ENCODE assay signal across 9 cellular contexts in genomic region chr7:32501522-32501921, GRCh38.
A peak's percentile ranks its signal among the peaks of the same experiment; 100 is the strongest.
DNase-seq lines count a peak whose midpoint lies in the region; ATAC-seq, FAIRE-seq and TF ChIP-seq lines count a peak whose summit lies in the region.
"Had no signal": no experiment of that assay in that cellular context is flagged by ENCODE, and none has a peak within 500 bp of the region (broad histone marks: within the 10 kb centered on the region; RNA-seq: fewer than 3 reads in every experiment).

No MANE protein-coding gene starts in this region.

- TF ChIP-seq CTCF in RWPE1 (conservative IDR thresholded peaks at IDR 0.05; ENCODE audit: low read depth): no peak

- no peak for TF ChIP-seq POLR2A in H54 (IDR thresholded peaks at IDR 0.05; ENCODE audit: low read depth, low read length)

- ATAC-seq in GM21423 (IDR thresholded peaks at IDR 0.05; ENCODE audit: unreplicated experiment): no peak

- DNase-seq in H54 (ENCODE audit: insufficient read length, low spot score): peak; percentile 59
- DNase-seq in RWPE1 (ENCODE audit: low spot score): peak; percentile 65
- peak; percentile 16 for DNase-seq in fibroblast of gingiva (ENCODE audit: low read depth)
- peak; percentile 22 for DNase-seq in skeletal muscle cell (ENCODE audit: low read depth)
- DNase-seq in posterior cingulate gyrus: no peak
- DNase-seq in UCSD-AML1 (lab: John Stamatoyannopoulos, UW; ENCODE audit: unreplicated experiment): no peak
- DNase-seq: NCI-H2107, occipital lobe had no signal

- H3K4me3 ChIP-seq in skeletal muscle cell (ENCODE audit: low read depth, low read length): no peak overlapping the region

- FAIRE-seq in H54 (lab: Jason Lieb, UNC): peak; percentile 91

- CTCF ChIA-PET in RWPE1 (lab: Yijun Ruan, JAX): no interaction called here

- no peak overlapping the region for H3K27ac ChIP-seq in RWPE1

- POLR2A ChIA-PET in RWPE1 (lab: Yijun Ruan, JAX; ENCODE audit: low non-redundant PET): no interaction called here

- intact Hi-C loops in posterior cingulate gyrus (cut with DNase I): no loop called here

Comparison
In these comparisons a context has a peak if more than half of its experiments do, and no peak if none do; other contexts are left out.
1. DNase-seq: peak in H54 (single experiment), RWPE1 (single experiment), fibroblast of gingiva (single experiment) and skeletal muscle cell (single experiment); none in posterior cingulate gyrus (0 of 10) and UCSD-AML1 (single experiment).